ENCODE assay signal across 8 cellular contexts in the genomic region with DNA sequence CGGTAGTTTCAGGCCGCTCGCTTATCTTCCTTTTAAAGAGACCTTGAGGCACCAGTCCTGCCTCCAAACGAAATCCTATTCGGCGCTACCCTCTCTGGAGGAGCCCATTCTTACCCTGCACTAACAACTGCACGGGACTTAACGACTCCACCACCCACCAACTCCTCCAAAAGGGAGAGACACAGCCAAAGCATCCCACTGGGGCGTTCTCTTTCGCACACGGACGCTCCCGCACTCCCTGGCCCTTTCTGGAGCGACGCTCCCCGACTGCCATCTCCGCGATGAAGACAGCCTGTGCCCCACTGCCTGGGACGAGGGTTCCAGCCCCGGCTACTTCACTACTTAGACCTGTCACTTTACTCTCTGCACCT. TPM values are rescaled to one million over a fixed set of nuclear protein-coding genes. Genes with fewer than 3 reads are reported as not detected.
DNase-seq lines count a peak whose midpoint lies in the region; ATAC-seq and TF ChIP-seq lines count a peak whose summit lies in the region.

No MANE protein-coding gene starts in this region.

- H3K4me3 ChIP-seq in GM12864 (ENCODE audit: low read depth, low read length), result peak overlapping the region; percentile 82
- peak overlapping the region; percentile 62 for H3K4me3 ChIP-seq in astrocyte of the spinal cord (ENCODE audit: low read depth, low read length)
- H3K4me3 ChIP-seq in stomach smooth muscle (ENCODE audit: low read length in 2 of 2), result peak overlapping the region; percentile 84 to 92

- in situ Hi-C loops in astrocyte of the spinal cord (cut with HindIII; ENCODE audit: low sequenced_read_pairs), result no loop called here

- H3K9ac ChIP-seq in stomach smooth muscle (ENCODE audit: low read length in 2 of 2), result peak overlapping the region; percentile 97 to 98

- peaks cover 75 to 91% of the 10 kb centered on the region in 2 donors for H3K4me1 Mint-ChIP-seq in immature natural killer cell

- no peaks in the 10 kb centered on the region for H3K9me3 Mint-ChIP-seq in immature natural killer cell

- H3K27ac Mint-ChIP-seq in immature natural killer cell, result peak overlapping the region; percentile 96 to 100 (median 99)

- no peaks in the 10 kb centered on the region for H3K9me3 ChIP-seq in stomach smooth muscle (ENCODE audit: control insufficient read depth in 2 of 2, low read length in 2 of 2)

- peak overlapping the region; percentile 93 to 100 (median 99) for H3K4me3 Mint-ChIP-seq in immature natural killer cell

- peaks cover 11 to 16% (median 14%) of the 10 kb centered on the region in 3 donors for H3K27me3 Mint-ChIP-seq in immature natural killer cell (ENCODE audit: low read depth in 3 of 3)

- no peak for DNase-seq in GM12864 (ENCODE audit: low read depth)
- no peak for DNase-seq in astrocyte of the spinal cord (ENCODE audit: low read depth, low spot score)
- no peak for DNase-seq in immature natural killer cell
- DNase-seq in stimulated activated CD4-positive, alpha-beta T cell treated with anti-CD3 and anti-CD28 coated beads, Interleukin-2, amount 100 ng/mL, for 24 hours, result no peak

- peaks cover 4% of the 10 kb centered on the region for H3K4me1 ChIP-seq in stomach smooth muscle (ENCODE audit: control insufficient read depth, insufficient read depth, low read length)

- TF ChIP-seq CTCF in GM12864 (IDR thresholded peaks at IDR 0.05; ENCODE audit: low read depth, low read length, missing control alignments) (no peak), astrocyte of the spinal cord (IDR thresholded peaks at IDR 0.05; ENCODE audit: low read depth, low read length) (no peak)

- H3K27me3 ChIP-seq in stomach smooth muscle (ENCODE audit: control insufficient read depth in 1 of 2, insufficient read depth in 2 of 2, low read length in 2 of 2), result no peaks in the 10 kb centered on the region

- peak; percentile 18 for ATAC-seq in HG03097 (IDR thresholded peaks at IDR 0.05; ENCODE audit: low FRiP score, unreplicated experiment)
- ATAC-seq in HG02642 (IDR thresholded peaks at IDR 0.05; ENCODE audit: poor library complexity, unreplicated experiment), result no peak
- no peak for ATAC-seq in GM19452 (IDR thresholded peaks at IDR 0.05; ENCODE audit: unreplicated experiment)

- H3K27ac ChIP-seq in stomach smooth muscle (ENCODE audit: low read length), result peak overlapping the region; percentile 99

- no peaks in the 10 kb centered on the region for H3K36me3 ChIP-seq in stomach smooth muscle (ENCODE audit: control insufficient read depth in 2 of 2, insufficient read depth in 2 of 2, low read length in 2 of 2)

- peaks cover 0 to 4% (median 2%) of the 10 kb centered on the region in 3 donors for H3K36me3 Mint-ChIP-seq in immature natural killer cell

RNA-seq across cellular contexts. Expression of gene GALC, which starts 0.6 kb away (rescaled TPM):
- polyA plus RNA-seq in immature natural killer cell, result 10 to 100 TPM; 38.7 to 59.5 (median 57.6) TPM

RNA-seq across cellular contexts. Expression of gene GPR65, which starts 12.6 kb away (rescaled TPM):
- 10 to 100 TPM; 55.9 to 84.5 (median 62.2) TPM for polyA plus RNA-seq in immature natural killer cell
